26 cellular contexts compared by ENCODE assay signal in genomic region chr4:112563431-112564200, GRCh38. TPM values are rescaled to one million over a fixed set of nuclear protein-coding genes. Genes with fewer than 3 reads are reported as not detected.
DNase-seq lines count a peak whose midpoint lies in the region; ATAC-seq and TF ChIP-seq lines count a peak whose summit lies in the region.
"Had no signal": no experiment of that assay in that cellular context is flagged by ENCODE, and none has a peak within 500 bp of the region (broad histone marks: within the 10 kb centered on the region; RNA-seq: fewer than 3 reads in every experiment).

No MANE protein-coding gene starts in this region.

- H3K9me3 Mint-ChIP-seq in glutamatergic neuron (ENCODE audit: unreplicated experiment): peaks cover 2% of the 10 kb centered on the region
- no peaks in the 10 kb centered on the region for H3K9me3 Mint-ChIP-seq in activated naive CD8-positive, alpha-beta T cell treated with anti-CD3 and anti-CD28 coated beads for 36 hours
- H3K9me3 Mint-ChIP-seq: activated CD4-positive, alpha-beta T cell treated with anti-CD3 and anti-CD28 coated beads, Interleukin-2, amount 10 ng/mL, durations not matched to agents 24 days and 14 days had no signal

- H3K9me3 ChIP-seq in Karpas-422 (ENCODE audit: low read length) (no peaks in the 10 kb centered on the region), tibial artery (no peaks in the 10 kb centered on the region)
- H3K9me3 ChIP-seq: body of pancreas, esophagus muscularis mucosa, upper lobe of right lung had no signal

- no peaks in the 10 kb centered on the region for H3K4me1 Mint-ChIP-seq in glutamatergic neuron (ENCODE audit: low read depth, unreplicated experiment)
- no peaks in the 10 kb centered on the region for H3K4me1 Mint-ChIP-seq in activated naive CD8-positive, alpha-beta T cell treated with anti-CD3 and anti-CD28 coated beads for 36 hours
- H3K4me1 Mint-ChIP-seq: nephron progenitor cell had no signal

- H3K4me1 ChIP-seq in Karpas-422 (ENCODE audit: low read length) (peaks cover 45% of the 10 kb centered on the region), tibial artery (no peaks in the 10 kb centered on the region)
- H3K4me1 ChIP-seq: body of pancreas, esophagus muscularis mucosa, parathyroid adenoma, sigmoid colon, upper lobe of right lung had no signal

- H3K27ac Mint-ChIP-seq in glutamatergic neuron (ENCODE audit: unreplicated experiment): no peak overlapping the region
- no peak overlapping the region for H3K27ac Mint-ChIP-seq in activated naive CD8-positive, alpha-beta T cell treated with anti-CD3 and anti-CD28 coated beads for 36 hours
- H3K27ac Mint-ChIP-seq: activated CD4-positive, alpha-beta T cell treated with anti-CD3 and anti-CD28 coated beads, Interleukin-2, amount 10 ng/mL, durations not matched to agents 24 days and 14 days; nephron progenitor cell had no signal

- H3K9me2 ChIP-seq in Karpas-422 (replicated peaks; ENCODE audit: insufficient read depth, low read length): no peaks in the 10 kb centered on the region

- H3K4me3 ChIP-seq in Karpas-422 (ENCODE audit: low read length) (peak overlapping the region; percentile 33), astrocyte of the cerebellum (ENCODE audit: low read depth, low read length) (no peak overlapping the region), tibial artery (no peak overlapping the region)
- H3K4me3 ChIP-seq: body of pancreas, esophagus muscularis mucosa, sigmoid colon, upper lobe of right lung had no signal

- H3K4me2 ChIP-seq in Karpas-422 (ENCODE audit: low read depth, low read length, poor library complexity, severe bottlenecking): peak overlapping the region; percentile 70

- H3K36me3 ChIP-seq in Karpas-422 (ENCODE audit: insufficient read depth, low read length) (peaks cover 14% of the 10 kb centered on the region; the same call in 1 of the 2 replicates), tibial artery (no peaks in the 10 kb centered on the region)
- H3K36me3 ChIP-seq: esophagus muscularis mucosa, sigmoid colon, upper lobe of right lung had no signal

- ATAC-seq in GM18520 (IDR thresholded peaks at IDR 0.05; ENCODE audit: unreplicated experiment): peak; percentile 51
- no peak for ATAC-seq in GM21528 (IDR thresholded peaks at IDR 0.05; ENCODE audit: low FRiP score, unreplicated experiment)
- ATAC-seq: body of pancreas, upper lobe of right lung had no signal

- intact Hi-C loops in tibial artery (cut with DNase I; ENCODE audit: low total_unique reads): no loop called here

- 0 out of 2 replicates have a peak, but pooled peaks cover 2% of the 10 kb centered on the region for H3K79me2 ChIP-seq in Karpas-422 (ENCODE audit: low read length)
- H3K79me2 ChIP-seq: parathyroid adenoma had no signal

- peak overlapping the region; percentile 93 for H3K27ac ChIP-seq in Karpas-422 (ENCODE audit: low read length)
- no peak overlapping the region for H3K27ac ChIP-seq in tibial artery
- H3K27ac ChIP-seq: body of pancreas, esophagus muscularis mucosa, parathyroid adenoma, sigmoid colon, upper lobe of right lung had no signal

- H3K4me3 Mint-ChIP-seq in glutamatergic neuron (ENCODE audit: unreplicated experiment): no peak overlapping the region
- H3K4me3 Mint-ChIP-seq in activated naive CD8-positive, alpha-beta T cell treated with anti-CD3 and anti-CD28 coated beads for 36 hours: no peak overlapping the region
- H3K4me3 Mint-ChIP-seq: activated CD4-positive, alpha-beta T cell treated with anti-CD3 and anti-CD28 coated beads, Interleukin-2, amount 10 ng/mL, durations not matched to agents 24 days and 14 days; nephron progenitor cell had no signal

- H3K9ac ChIP-seq in Karpas-422 (ENCODE audit: low read length): peak overlapping the region; percentile 39
- H3K9ac ChIP-seq: parathyroid adenoma had no signal

- H3K27me3 ChIP-seq in Karpas-422 (ENCODE audit: low read length) (no peaks in the 10 kb centered on the region), tibial artery (no peaks in the 10 kb centered on the region)
- H3K27me3 ChIP-seq: body of pancreas, esophagus muscularis mucosa, sigmoid colon, upper lobe of right lung had no signal

- H2AFZ ChIP-seq in Karpas-422 (ENCODE audit: low read length): peak overlapping the region; percentile 51
- H2AFZ ChIP-seq: parathyroid adenoma had no signal

- H4K20me1 ChIP-seq in Karpas-422 (ENCODE audit: insufficient read depth, low read depth, low read length): no peaks in the 10 kb centered on the region

- DNase-seq in DMS79 (lab: John Stamatoyannopoulos, UW) (peak; percentile 22), Karpas-422 (peak; percentile 79), astrocyte of the cerebellum (ENCODE audit: low read depth) (peak; percentile 3), glutamatergic neuron (no peak), tibial artery (no peak)
- DNase-seq in activated naive CD8-positive, alpha-beta T cell treated with anti-CD3 and anti-CD28 coated beads for 36 hours: no peak
- DNase-seq: activated CD4-positive, alpha-beta T cell treated with anti-CD3 and anti-CD28 coated beads, Interleukin-2, amount 10 ng/mL, durations not matched to agents 24 days and 14 days; body of pancreas; C1 segment of cervical spinal cord; effector memory CD4-positive, alpha-beta T cell; GF-D8; HCEC 1CT; hippocampal formation; NCI-H1048; NCI-H2029; nephron progenitor cell; sigmoid colon; stimulated activated CD8-positive, alpha-beta memory T cell treated with anti-CD3 and anti-CD28 coated beads, Interleukin-4, amount 100 ng/mL, for 48 hours; T-helper 2 cell; upper lobe of right lung had no signal

- TF ChIP-seq CTCF in astrocyte of the cerebellum (IDR thresholded peaks at IDR 0.05; ENCODE audit: low read depth, low read length, missing control alignments) (no peak), glutamatergic neuron (IDR thresholded peaks at IDR 0.05; ENCODE audit: partially characterized antibody, unreplicated experiment) (no peak), tibial artery (IDR thresholded peaks at IDR 0.05) (no peak)

- in situ Hi-C loops in astrocyte of the cerebellum (cut with HindIII; ENCODE audit: low sequenced_read_pairs): loop anchor here (25.0 kb wide), 1 partner anchor 226 kb away; no protein-coding TSS in a partner anchor

- H3K36me3 Mint-ChIP-seq in glutamatergic neuron (ENCODE audit: unreplicated experiment): peaks cover 4% of the 10 kb centered on the region
- peaks cover 46% of the 10 kb centered on the region for H3K36me3 Mint-ChIP-seq in activated naive CD8-positive, alpha-beta T cell treated with anti-CD3 and anti-CD28 coated beads for 36 hours

- H3K27me3 Mint-ChIP-seq in glutamatergic neuron (ENCODE audit: unreplicated experiment): no peaks in the 10 kb centered on the region
- no peaks in the 10 kb centered on the region for H3K27me3 Mint-ChIP-seq in activated naive CD8-positive, alpha-beta T cell treated with anti-CD3 and anti-CD28 coated beads for 36 hours
- H3K27me3 Mint-ChIP-seq: activated CD4-positive, alpha-beta T cell treated with anti-CD3 and anti-CD28 coated beads, Interleukin-2, amount 10 ng/mL, durations not matched to agents 24 days and 14 days had no signal

RNA-seq across cellular contexts. Expression of gene NEUROG2, which starts 47.6 kb away (rescaled TPM):
- total RNA-seq in Karpas-422 (2014; rRNA removed; shearing (Covaris generic); ENCODE audit: low replicate concordance): 5.1 and 9.6 TPM in 2 replicates
- 7.3 TPM for total RNA-seq in glutamatergic neuron (ENCODE audit: unreplicated experiment)
- not detected for total RNA-seq in activated naive CD8-positive, alpha-beta T cell treated with anti-CD3 and anti-CD28 coated beads for 36 hours
- total RNA-seq: body of pancreas, esophagus muscularis mucosa, liver, mononuclear cell, sigmoid colon, upper lobe of right lung had no signal

Comparison
In these comparisons a context has a peak if more than half of its experiments do, and no peak if none do; other contexts are left out.
1. DNase-seq: peak in DMS79 (single experiment), Karpas-422 (single experiment) and astrocyte of the cerebellum (single experiment); none in glutamatergic neuron (single experiment), tibial artery (0 of 2) and activated naive CD8-positive, alpha-beta T cell treated with anti-CD3 and anti-CD28 coated beads for 36 hours (single experiment).